ENCODE assay signal across 14 cellular contexts in genomic region chr7:139651308-139651707, GRCh38.
A peak's percentile ranks its signal among the peaks of the same experiment; 100 is the strongest.
DNase-seq lines count a peak whose midpoint lies in the region; ATAC-seq and FAIRE-seq lines count a peak whose summit lies in the region.
"Had no signal": no experiment of that assay in that cellular context is flagged by ENCODE, and none has a peak within 500 bp of the region (broad histone marks: within the 10 kb centered on the region; RNA-seq: fewer than 3 reads in every experiment).

No MANE protein-coding gene starts in this region.

- H2AFZ ChIP-seq in GM23248: no peak overlapping the region

- WGBS in GM23248 (ENCODE audit: low coverage in 1 of 2, low lambda C conversion rate in 2 of 2, missing lambda C conversion rate in 2 of 2), 2 experiments: 71 to 72% methylated on average over 6 of the region's 6 CpGs
- WGBS in right cardiac atrium: 61% methylated on average over 6 of the region's 6 CpGs

- H3K4me2 ChIP-seq in GM23248 (ENCODE audit: unreplicated experiment): no peak overlapping the region

- H3K79me2 ChIP-seq in GM23248 (ENCODE audit: insufficient read depth): peaks cover 56% of the 10 kb centered on the region

- intact Hi-C loops in right cardiac atrium (cut with DNase I): no loop called here

- peak; percentile 76 for FAIRE-seq in RCC 7860 (lab: Jason Lieb, UNC)
- FAIRE-seq: keratinocyte had no signal

- no peak overlapping the region for H3K9ac ChIP-seq in GM23248

- H3K9me3 ChIP-seq in GM23248 (ENCODE audit: low read depth) (no peaks in the 10 kb centered on the region), right cardiac atrium (ENCODE audit: control insufficient read depth, low read length) (no peaks in the 10 kb centered on the region)

- H3K4me1 ChIP-seq in GM23248 (ENCODE audit: insufficient read depth): no peaks in the 10 kb centered on the region
- H3K4me1 ChIP-seq in right cardiac atrium (ENCODE audit: control insufficient read depth, insufficient read depth, low read length): peaks cover 29% of the 10 kb centered on the region

- H3F3A ChIP-seq in GM23248 (ENCODE audit: insufficient read depth): no peaks in the 10 kb centered on the region

- H3K27me3 ChIP-seq in GM23248 (replicated peaks; ENCODE audit: insufficient read depth): no peaks in the 10 kb centered on the region
- no peaks in the 10 kb centered on the region for H3K27me3 ChIP-seq in right cardiac atrium (ENCODE audit: control insufficient read depth, insufficient read depth)

- no peaks in the 10 kb centered on the region for H3K9me2 ChIP-seq in GM23248 (ENCODE audit: insufficient read depth)

- in situ Hi-C loops in GM23248 (cut with MboI): no loop called here

- H3K4me3 ChIP-seq in GM23248 (no peak overlapping the region), right cardiac atrium (ENCODE audit: low read length) (no peak overlapping the region)

- DNase-seq in GM23248: peak; percentile 14
- DNase-seq in RCC 7860 (ENCODE audit: low spot score): peak; percentile 67
- no peak for DNase-seq in right cardiac atrium
- peak; percentile 4 for DNase-seq in retina
- DNase-seq in foreskin melanocyte: no peak
- no peak for DNase-seq in NCI-H2081 treated with DMSO at 0.1 percent for 48 hours (lab: John Stamatoyannopoulos, UW)
- DNase-seq in Kasumi-1 (lab: John Stamatoyannopoulos, UW): no peak
- DNase-seq: activated CD4-positive, alpha-beta T cell treated with anti-CD3 and anti-CD28 coated beads for 36 hours; aorta; effector CD8-positive, alpha-beta T cell; KG1; naive B cell; NCI-H2171 had no signal

- H3K36me3 ChIP-seq in GM23248 (ENCODE audit: low read depth): no peaks in the 10 kb centered on the region

- ATAC-seq in right cardiac atrium: no peak
- ATAC-seq: activated CD4-positive, alpha-beta T cell treated with anti-CD3 and anti-CD28 coated beads for 36 hours had no signal

- H3K27ac ChIP-seq in GM23248: no peak overlapping the region
- peak overlapping the region; percentile 56 for H3K27ac ChIP-seq in right cardiac atrium (ENCODE audit: low read length)

- H4K20me1 ChIP-seq in GM23248 (ENCODE audit: insufficient read depth): no peaks in the 10 kb centered on the region

Comparison
In these comparisons a context has a peak if more than half of its experiments do, and no peak if none do; other contexts are left out.
1. DNase-seq: peak in GM23248 (single experiment), RCC 7860 (single experiment) and retina (single experiment); none in right cardiac atrium (0 of 3), foreskin melanocyte (single experiment), NCI-H2081 treated with DMSO at 0.1 percent for 48 hours (single experiment) and Kasumi-1 (0 of 2).